In genomic region chr22:10961043-10961860, GRCh38 we compare ENCODE assay signal across 21 cellular contexts.
DNase-seq lines count a peak whose midpoint lies in the region; TF ChIP-seq lines count a peak whose summit lies in the region.
"Had no signal": no experiment of that assay in that cellular context is flagged by ENCODE, and none has a peak within 500 bp of the region (broad histone marks: within the 10 kb centered on the region; RNA-seq: fewer than 3 reads in every experiment).

No MANE protein-coding gene starts in this region.

- intact Hi-C loops in posterior vena cava (cut with DNase I), result no loop called here
- intact Hi-C loops in colonic mucosa (cut with DNase I), result no loop called here

- TF ChIP-seq CTCF in GM20000 (IDR thresholded peaks at IDR 0.05; ENCODE audit: extremely low read depth, missing control alignments) (no peak), choroid plexus epithelial cell (conservative IDR thresholded peaks at IDR 0.05; ENCODE audit: low read depth, low read length) (no peak), colonic mucosa (IDR thresholded peaks at IDR 0.05) (no peak)

- H3K4me1 ChIP-seq in colonic mucosa, result no peaks in the 10 kb centered on the region
- H3K4me1 ChIP-seq: sigmoid colon had no signal

- H3K27me3 ChIP-seq in colonic mucosa, result no peaks in the 10 kb centered on the region
- H3K27me3 ChIP-seq: sigmoid colon had no signal

- H3K9ac ChIP-seq in colonic mucosa (ENCODE audit: low read depth in 2 of 2, low read length in 2 of 2), result no peak overlapping the region

- peaks cover 10% of the 10 kb centered on the region for H3K9me3 ChIP-seq in colonic mucosa

- no peak overlapping the region for H3K27ac ChIP-seq in colonic mucosa
- H3K27ac ChIP-seq: coronary artery, sigmoid colon, WERI-Rb-1 had no signal

- H3K36me3 ChIP-seq in colonic mucosa, result no peaks in the 10 kb centered on the region
- H3K36me3 ChIP-seq: sigmoid colon, WERI-Rb-1 had no signal

- H3K4me3 ChIP-seq in choroid plexus epithelial cell (ENCODE audit: low read depth, low read length) (peak overlapping the region; percentile 28), colonic mucosa (no peak overlapping the region)
- H3K4me3 ChIP-seq: coronary artery, GM23338, sigmoid colon had no signal

- DNase-seq in COLO829 (ENCODE audit: low spot score) (peak; percentile 73), GM20000 (ENCODE audit: low spot score) (peak; percentile 2), choroid plexus epithelial cell (ENCODE audit: low read depth) (no peak), posterior vena cava (ENCODE audit: low spot score) (peak; percentile 86), KG1 (lab: John Stamatoyannopoulos, UW) (no peak), colonic mucosa (no peak)
- no peak for DNase-seq in activated T-cell treated with anti-CD3 and anti-CD28 coated beads, Interleukin-2, amount 50 U/mL, for 1 hour
- DNase-seq: activated CD4-positive, alpha-beta T cell treated with anti-CD3 and anti-CD28 coated beads, Interleukin-2, amount 50 U/mL, for 1 hour; activated naive CD8-positive, alpha-beta T cell treated with anti-CD3 and anti-CD28 coated beads, Interleukin-2, amount 50 U/mL, for 24 hours; CD8-positive, alpha-beta memory T cell; DMS53; endodermal cell; NCI-H1092 treated with DMSO at 0.1 percent for 48 hours; NCI-H1930; NCI-H226; NCI-H748 treated with DMSO at 0.1 percent for 48 hours; sigmoid colon; stimulated activated CD8-positive, alpha-beta memory T cell treated with anti-CD3 and anti-CD28 coated beads, Interleukin-4, amount 100 ng/mL, for 48 hours; WERI-Rb-1 had no signal

Comparison
In these comparisons a context has a peak if more than half of its experiments do, and no peak if none do; other contexts are left out.
1. DNase-seq: peak in COLO829 (single experiment), GM20000 (single experiment) and posterior vena cava (single experiment); none in choroid plexus epithelial cell (single experiment), activated T-cell treated with anti-CD3 and anti-CD28 coated beads, Interleukin-2, amount 50 U/mL, for 1 hour (single experiment), KG1 (single experiment) and colonic mucosa (single experiment).